In the genomic region with DNA sequence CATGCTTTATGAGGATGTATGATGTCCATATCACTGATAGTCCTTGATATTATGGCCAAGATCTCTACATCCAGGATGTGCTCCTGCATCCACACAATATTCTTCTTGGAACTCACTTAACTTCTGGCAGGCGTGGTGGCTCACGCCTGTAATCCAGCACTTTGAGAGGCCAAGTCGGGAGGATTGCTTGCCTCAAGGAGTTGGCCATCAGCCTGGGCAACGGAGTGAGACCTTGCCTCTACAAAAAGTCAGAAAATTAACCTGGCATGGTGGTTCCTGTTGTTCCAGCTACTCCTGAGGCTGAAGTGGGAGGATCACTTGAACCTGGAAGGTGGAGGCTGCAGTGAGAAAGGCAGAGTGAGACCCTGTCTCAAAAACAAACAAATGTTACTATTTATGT, we compare ENCODE assay signal across 1 cellular context.
TF ChIP-seq lines count a peak whose summit lies in the region.

No MANE protein-coding gene starts in this region.

TF ChIP-seq in GM23338, 12 proteins besides CTCF, POLR2A, EP300 and RAD21 (continued from another document):
- TF ChIP-seq, protein P1, sequence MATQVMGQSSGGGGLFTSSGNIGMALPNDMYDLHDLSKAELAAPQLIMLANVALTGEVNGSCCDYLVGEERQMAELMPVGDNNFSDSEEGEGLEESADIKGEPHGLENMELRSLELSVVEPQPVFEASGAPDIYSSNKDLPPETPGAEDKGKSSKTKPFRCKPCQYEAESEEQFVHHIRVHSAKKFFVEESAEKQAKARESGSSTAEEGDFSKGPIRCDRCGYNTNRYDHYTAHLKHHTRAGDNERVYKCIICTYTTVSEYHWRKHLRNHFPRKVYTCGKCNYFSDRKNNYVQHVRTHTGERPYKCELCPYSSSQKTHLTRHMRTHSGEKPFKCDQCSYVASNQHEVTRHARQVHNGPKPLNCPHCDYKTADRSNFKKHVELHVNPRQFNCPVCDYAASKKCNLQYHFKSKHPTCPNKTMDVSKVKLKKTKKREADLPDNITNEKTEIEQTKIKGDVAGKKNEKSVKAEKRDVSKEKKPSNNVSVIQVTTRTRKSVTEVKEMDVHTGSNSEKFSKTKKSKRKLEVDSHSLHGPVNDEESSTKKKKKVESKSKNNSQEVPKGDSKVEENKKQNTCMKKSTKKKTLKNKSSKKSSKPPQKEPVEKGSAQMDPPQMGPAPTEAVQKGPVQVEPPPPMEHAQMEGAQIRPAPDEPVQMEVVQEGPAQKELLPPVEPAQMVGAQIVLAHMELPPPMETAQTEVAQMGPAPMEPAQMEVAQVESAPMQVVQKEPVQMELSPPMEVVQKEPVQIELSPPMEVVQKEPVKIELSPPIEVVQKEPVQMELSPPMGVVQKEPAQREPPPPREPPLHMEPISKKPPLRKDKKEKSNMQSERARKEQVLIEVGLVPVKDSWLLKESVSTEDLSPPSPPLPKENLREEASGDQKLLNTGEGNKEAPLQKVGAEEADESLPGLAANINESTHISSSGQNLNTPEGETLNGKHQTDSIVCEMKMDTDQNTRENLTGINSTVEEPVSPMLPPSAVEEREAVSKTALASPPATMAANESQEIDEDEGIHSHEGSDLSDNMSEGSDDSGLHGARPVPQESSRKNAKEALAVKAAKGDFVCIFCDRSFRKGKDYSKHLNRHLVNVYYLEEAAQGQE (IDR thresholded peaks at IDR 0.05; ENCODE audit: unreplicated experiment) = no peak
- TF ChIP-seq CREB1 (CRISPR knock-in tag; IDR thresholded peaks at IDR 0.05; ENCODE audit: low read depth) (no peak), EZH2 (IDR thresholded peaks at IDR 0.05; ENCODE audit: low read depth, unreplicated experiment) (no peak)
